ENCODE assay signal across 15 cellular contexts in genomic region chr13:43196750-43197149, GRCh38.
DNase-seq lines count a peak whose midpoint lies in the region; ATAC-seq and TF ChIP-seq lines count a peak whose summit lies in the region.
"Had no signal": no experiment of that assay in that cellular context is flagged by ENCODE, and none has a peak within 500 bp of the region (broad histone marks: within the 10 kb centered on the region; RNA-seq: fewer than 3 reads in every experiment).

No MANE protein-coding gene starts in this region.

- H3K27ac Mint-ChIP-seq in brain, result peak overlapping the region; percentile 42 to 99 (median 79)
- H3K27ac Mint-ChIP-seq: B cell; CD4-positive, alpha-beta T cell; GM23338 had no signal

- no peak for TF ChIP-seq CTCF in brain (conservative IDR thresholded peaks at IDR 0.05)
- no peak for TF ChIP-seq CTCF in omental fat pad (IDR thresholded peaks at IDR 0.05)

- DNase-seq in NCI-H2171 treated with DMSO at 0.1 percent for 48 hours (lab: John Stamatoyannopoulos, UW) (peak; percentile 21), NCI-H2171 (lab: John Stamatoyannopoulos, UW) (no peak), NCI-H69 (lab: John Stamatoyannopoulos, UW) (peak; percentile 9), omental fat pad (ENCODE audit: low spot score) (no peak), NCI-H1092 (lab: John Stamatoyannopoulos, UW) (no peak)
- DNase-seq: ACHN; CD4-positive, alpha-beta T cell; DND-41; GF-D8; H7 had no signal

- H3K9me3 Mint-ChIP-seq in brain, result peaks cover 0 to 12% (median 6%) of the 10 kb centered on the region in 5 experiments

- ATAC-seq in omental fat pad (ENCODE audit: low FRiP score) (peak; percentile 30), GM19467 (IDR thresholded peaks at IDR 0.05; ENCODE audit: unreplicated experiment) (no peak), GM18907 (IDR thresholded peaks at IDR 0.05; ENCODE audit: unreplicated experiment) (no peak)
- ATAC-seq: GM23338 had no signal

- H3K27me3 Mint-ChIP-seq in brain, result no peaks in the 10 kb centered on the region

- H3K36me3 Mint-ChIP-seq in brain, result peaks cover 5% of the 10 kb centered on the region

- peak overlapping the region in 2 of 5 experiments; percentile 44 to 66 for H3K4me3 Mint-ChIP-seq in brain
- H3K4me3 Mint-ChIP-seq: B cell; CD4-positive, alpha-beta T cell; GM23338 had no signal

- H3K4me1 Mint-ChIP-seq in brain, result peaks cover 60% of the 10 kb centered on the region
- H3K4me1 Mint-ChIP-seq: B cell, GM23338 had no signal

Comparison
In these comparisons a context has a peak if more than half of its experiments do, and no peak if none do; other contexts are left out.
1. DNase-seq: peak in NCI-H2171 treated with DMSO at 0.1 percent for 48 hours (single experiment) and NCI-H69 (single experiment); none in NCI-H2171 (single experiment), omental fat pad (single experiment) and NCI-H1092 (single experiment).